Comparison of ENCODE assay signal across 25 cellular contexts in the genomic region with DNA sequence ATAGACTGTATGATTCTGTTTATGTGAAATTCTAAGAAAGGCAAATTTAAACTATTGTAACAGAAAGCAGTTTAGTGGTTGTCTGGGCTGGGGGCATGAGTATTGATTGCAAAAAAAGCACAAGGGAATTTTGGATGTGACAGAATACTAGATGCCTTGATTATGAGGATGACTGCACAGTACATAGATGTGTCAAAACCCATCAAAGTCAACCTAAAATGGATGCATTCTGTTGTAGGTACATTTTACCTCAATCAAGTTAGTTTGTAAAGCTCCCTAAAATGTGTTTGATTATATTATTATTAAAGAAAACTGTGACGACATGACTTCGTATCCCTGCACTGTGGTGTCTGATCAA.
DNase-seq lines count a peak whose midpoint lies in the region; ATAC-seq, FAIRE-seq and TF ChIP-seq lines count a peak whose summit lies in the region.
"Had no signal": no experiment of that assay in that cellular context is flagged by ENCODE, and none has a peak within 500 bp of the region (broad histone marks: within the 10 kb centered on the region; RNA-seq: fewer than 3 reads in every experiment).

No MANE protein-coding gene starts in this region.

- peak overlapping the region; percentile 42 for H3K27ac ChIP-seq in PC-3 (ENCODE audit: low read length)
- H3K27ac ChIP-seq in endothelial cell of umbilical vein (ENCODE audit: insufficient read depth, low read depth, low read length), result peak overlapping the region; percentile 7
- H3K27ac ChIP-seq: 22Rv1, BLaER1, C4-2B had no signal

- H3K27me3 Mint-ChIP-seq in activated CD4-positive, alpha-beta T cell treated with anti-CD3 and anti-CD28 coated beads for 36 hours, result peaks cover 2% of the 10 kb centered on the region
- peaks cover 3% of the 10 kb centered on the region for H3K27me3 Mint-ChIP-seq in activated CD8-positive, alpha-beta T cell treated with anti-CD3 and anti-CD28 coated beads for 36 hours

- TF ChIP-seq CTCF in PC-3 (conservative IDR thresholded peaks at IDR 0.05; ENCODE audit: low read depth, low read length), result no peak
- no peak for TF ChIP-seq CTCF in endothelial cell of umbilical vein (IDR thresholded peaks at IDR 0.05; ENCODE audit: extremely low read depth in 1 of 2, insufficient read depth in 1 of 2, low read depth in 1 of 2, low read length in 2 of 2)
- TF ChIP-seq CTCF in activated CD8-positive, alpha-beta T cell treated with anti-CD3 and anti-CD28 coated beads for 36 hours (IDR thresholded peaks at IDR 0.05), result no peak

- H3K27me3 ChIP-seq in PC-3 (ENCODE audit: low read length) (no peaks in the 10 kb centered on the region), endothelial cell of umbilical vein (ENCODE audit: control insufficient read depth in 2 of 2, insufficient read depth in 2 of 2, low read length in 2 of 2) (no peaks in the 10 kb centered on the region)
- H3K27me3 ChIP-seq: BLaER1 had no signal

- H3K4me3 Mint-ChIP-seq in activated CD4-positive, alpha-beta T cell treated with anti-CD3 and anti-CD28 coated beads for 36 hours, result no peak overlapping the region
- no peak overlapping the region for H3K4me3 Mint-ChIP-seq in activated CD8-positive, alpha-beta T cell treated with anti-CD3 and anti-CD28 coated beads for 36 hours
- H3K4me3 Mint-ChIP-seq: B cell; CD4-positive, CD25-positive, alpha-beta regulatory T cell; CD8-positive, alpha-beta T cell; GM23338; HFFc6 had no signal

- ATAC-seq in activated CD4-positive, alpha-beta T cell treated with anti-CD3 and anti-CD28 coated beads for 36 hours, result peak; percentile 23
- no peak for ATAC-seq in PC-3
- no peak for ATAC-seq in activated CD8-positive, alpha-beta T cell treated with anti-CD3 and anti-CD28 coated beads for 36 hours
- ATAC-seq in left colon, result no peak
- ATAC-seq: CD8-positive, alpha-beta T cell; GM23338 had no signal

- H3K36me3 Mint-ChIP-seq in activated CD4-positive, alpha-beta T cell treated with anti-CD3 and anti-CD28 coated beads for 36 hours (ENCODE audit: low read depth), result no peaks in the 10 kb centered on the region
- H3K36me3 Mint-ChIP-seq in activated CD8-positive, alpha-beta T cell treated with anti-CD3 and anti-CD28 coated beads for 36 hours (ENCODE audit: low read depth), result no peaks in the 10 kb centered on the region
- H3K36me3 Mint-ChIP-seq: CD4-positive, CD25-positive, alpha-beta regulatory T cell; CD8-positive, alpha-beta T cell had no signal

- peaks cover 72% of the 10 kb centered on the region for H3K79me2 ChIP-seq in PC-3 (ENCODE audit: low read length)
- H3K79me2 ChIP-seq in endothelial cell of umbilical vein (ENCODE audit: control insufficient read depth, insufficient read depth, low read length), result no peaks in the 10 kb centered on the region

- H3K4me2 ChIP-seq in PC-3 (ENCODE audit: low read length), result peak overlapping the region; percentile 58
- peak overlapping the region; percentile 41 for H3K4me2 ChIP-seq in endothelial cell of umbilical vein (ENCODE audit: insufficient read depth, low read length)
- H3K4me2 ChIP-seq: BLaER1, GM23338 had no signal

- no peak overlapping the region for H2AFZ ChIP-seq in PC-3 (ENCODE audit: low read length)
- H2AFZ ChIP-seq in endothelial cell of umbilical vein (ENCODE audit: low read depth, low read length), result no peak overlapping the region
- H2AFZ ChIP-seq: GM23338 had no signal

- TF ChIP-seq POLR2A in endothelial cell of umbilical vein (IDR thresholded peaks at IDR 0.05; ENCODE audit: low read depth, low read length), result no peak

- H3K36me3 ChIP-seq in PC-3 (ENCODE audit: low read depth, low read length), result no peaks in the 10 kb centered on the region
- H3K36me3 ChIP-seq in endothelial cell of umbilical vein (ENCODE audit: control insufficient read depth in 2 of 2, extremely low read depth in 1 of 2, insufficient read depth in 2 of 2, low read length in 2 of 2), result no peaks in the 10 kb centered on the region
- H3K36me3 ChIP-seq: BLaER1, HAP-1 had no signal

- intact Hi-C loops in activated CD4-positive, alpha-beta T cell treated with anti-CD3 and anti-CD28 coated beads for 36 hours (cut with DNase I, micrococcal nuclease), result loop anchor here (10.0 kb wide), 2 partner anchors 92 to 322 kb away; no protein-coding TSS in a partner anchor
- intact Hi-C loops in PC-3 (cut with micrococcal nuclease), result no loop called here
- intact Hi-C loops in endothelial cell of umbilical vein (cut with micrococcal nuclease), result loop anchor here (1.0 to 10.0 kb wide), 4 partner anchors 12 to 1518 kb away; a partner anchor contains a TSS
- intact Hi-C loops in activated CD8-positive, alpha-beta T cell treated with anti-CD3 and anti-CD28 coated beads for 36 hours (cut with micrococcal nuclease), result no loop called here
- intact Hi-C loops in left colon (cut with DNase I, micrococcal nuclease), result no loop called here

- no peaks in the 10 kb centered on the region for H3F3A ChIP-seq in PC-3 (ENCODE audit: low read length, unreplicated experiment)

- H3K9ac ChIP-seq in PC-3 (ENCODE audit: low read length) (no peak overlapping the region), endothelial cell of umbilical vein (replicated peaks; ENCODE audit: extremely low read depth, insufficient read depth, low read length) (no peak overlapping the region)
- H3K9ac ChIP-seq: BLaER1 had no signal

- H3K9me3 ChIP-seq in PC-3 (ENCODE audit: low read length) (no peaks in the 10 kb centered on the region), endothelial cell of umbilical vein (replicated peaks; ENCODE audit: control insufficient read depth, insufficient read depth, low read length) (no peaks in the 10 kb centered on the region)
- H3K9me3 ChIP-seq: BLaER1, Caco-2, HAP-1 had no signal

- H3K9me3 Mint-ChIP-seq in activated CD4-positive, alpha-beta T cell treated with anti-CD3 and anti-CD28 coated beads for 36 hours (ENCODE audit: low read depth), result no peaks in the 10 kb centered on the region
- no peaks in the 10 kb centered on the region for H3K9me3 Mint-ChIP-seq in activated CD8-positive, alpha-beta T cell treated with anti-CD3 and anti-CD28 coated beads for 36 hours
- H3K9me3 Mint-ChIP-seq: CD8-positive, alpha-beta T cell; GM23338; HFFc6 had no signal

- H3K4me3 ChIP-seq in PC-3 (ENCODE audit: low read length) (peak overlapping the region; percentile 34), endothelial cell of umbilical vein (replicated peaks in 1 of 3; ENCODE audit: insufficient read depth in 1 of 3, low read depth in 1 of 3, low read length in 3 of 3) (no peak overlapping the region)
- H3K4me3 ChIP-seq: BLaER1, GM23338, HAP-1 had no signal

- H4K20me1 ChIP-seq in PC-3 (ENCODE audit: low read length), result no peaks in the 10 kb centered on the region
- H4K20me1 ChIP-seq in endothelial cell of umbilical vein (replicated peaks; ENCODE audit: control insufficient read depth, extremely low read depth, insufficient read depth, low read length), result no peaks in the 10 kb centered on the region
- H4K20me1 ChIP-seq: BLaER1 had no signal

- H3K4me1 ChIP-seq in PC-3 (ENCODE audit: insufficient read depth, low read length) (peaks cover 66% of the 10 kb centered on the region), endothelial cell of umbilical vein (ENCODE audit: control insufficient read depth, extremely low read depth, insufficient read depth, low read length) (peaks cover 46% of the 10 kb centered on the region)
- H3K4me1 ChIP-seq: HAP-1 had no signal

- no peak for DNase-seq in activated CD4-positive, alpha-beta T cell treated with anti-CD3 and anti-CD28 coated beads for 36 hours
- DNase-seq in activated CD4-positive, alpha-beta T cell treated with anti-CD3 and anti-CD28 coated beads for 1 hour, result no peak
- DNase-seq in PC-3 (no peak), endothelial cell of umbilical vein (ENCODE audit: low read depth, low spot score) (no peak), retina (peak; percentile 54), left colon (no peak), DMS79 (lab: John Stamatoyannopoulos, UW) (no peak)
- no peak for DNase-seq in activated CD8-positive, alpha-beta T cell treated with anti-CD3 and anti-CD28 coated beads for 36 hours
- DNase-seq: Caco-2; CD4-positive, CD25-positive, alpha-beta regulatory T cell; CD8-positive, alpha-beta T cell; DMS153; EL; GDM1; HFFc6 had no signal

- no peak for FAIRE-seq in endothelial cell of umbilical vein (lab: Jason Lieb, UNC)
- FAIRE-seq: A204.1, GM12891, GM18507, H54 had no signal

- no peak overlapping the region for H3K27ac Mint-ChIP-seq in activated CD4-positive, alpha-beta T cell treated with anti-CD3 and anti-CD28 coated beads for 36 hours
- H3K27ac Mint-ChIP-seq in activated CD8-positive, alpha-beta T cell treated with anti-CD3 and anti-CD28 coated beads for 36 hours, result no peak overlapping the region
- H3K27ac Mint-ChIP-seq: B cell; CD4-positive, CD25-positive, alpha-beta regulatory T cell; CD8-positive, alpha-beta T cell; GM23338; HFFc6 had no signal

- no TSS peak for BruUV-seq in PC-3 (replicated peaks; lab: Mats Ljungman, UMichigan)
- BruUV-seq in endothelial cell of umbilical vein (replicated peaks; lab: Mats Ljungman, UMichigan), result no TSS peak

- H3K9me1 ChIP-seq in endothelial cell of umbilical vein (replicated peaks; ENCODE audit: control insufficient read depth, extremely low read depth, insufficient read depth, low read length), result no peaks in the 10 kb centered on the region

- dilution Hi-C loops in endothelial cell of umbilical vein (cut with MboI; ENCODE audit: extremely low pct_ligation_motif_present, low sequenced_read_pairs), result no loop called here

- no peaks in the 10 kb centered on the region for H3K9me2 ChIP-seq in PC-3 (replicated peaks; ENCODE audit: low read length)

- POLR2A ChIA-PET in activated CD4-positive, alpha-beta T cell treated with anti-CD3 and anti-CD28 coated beads for 36 hours (lab: Charles Lee), result no interaction called here
- POLR2A ChIA-PET in PC-3 (lab: Charles Lee; ENCODE audit: unreplicated experiment) (no interaction called here), endothelial cell of umbilical vein (lab: Charles Lee) (no interaction called here)
- POLR2A ChIA-PET in activated CD8-positive, alpha-beta T cell treated with anti-CD3 and anti-CD28 coated beads for 36 hours (lab: Charles Lee), result interaction anchor here (1.0 kb wide), 1 partner anchor 10 kb away, joined by 3 read pairs; no protein-coding TSS in a partner anchor

- peaks cover 11% of the 10 kb centered on the region for H3K4me1 Mint-ChIP-seq in activated CD4-positive, alpha-beta T cell treated with anti-CD3 and anti-CD28 coated beads for 36 hours
- H3K4me1 Mint-ChIP-seq in activated CD8-positive, alpha-beta T cell treated with anti-CD3 and anti-CD28 coated beads for 36 hours (ENCODE audit: low read depth), result peaks cover 8% of the 10 kb centered on the region
- H3K4me1 Mint-ChIP-seq: B cell; CD4-positive, CD25-positive, alpha-beta regulatory T cell; GM23338 had no signal

- CTCF ChIA-PET in activated CD4-positive, alpha-beta T cell treated with anti-CD3 and anti-CD28 coated beads for 36 hours (lab: Charles Lee), result interaction anchor here (0.6 to 0.9 kb wide), 2 partner anchors 12 to 330 kb away, joined by 3 to 4 read pairs; no protein-coding TSS in a partner anchor
- CTCF ChIA-PET in PC-3 (lab: Charles Lee), result no interaction called here
- CTCF ChIA-PET in endothelial cell of umbilical vein (lab: Charles Lee), result interaction anchor here (0.8 to 1.8 kb wide), 6 partner anchors 9 to 75 kb away, joined by 3 to 16 read pairs (median 3); no protein-coding TSS in a partner anchor
- CTCF ChIA-PET in activated CD8-positive, alpha-beta T cell treated with anti-CD3 and anti-CD28 coated beads for 36 hours (lab: Charles Lee), result interaction anchor here (1.1 to 1.2 kb wide), 2 partner anchors 11 to 168 kb away, joined by 3 read pairs; no protein-coding TSS in a partner anchor

Comparison
In these comparisons a context has a peak if more than half of its experiments do, and no peak if none do; other contexts are left out.
1. intact Hi-C loops: an anchor here in activated CD4-positive, alpha-beta T cell treated with anti-CD3 and anti-CD28 coated beads for 36 hours (10.0 kb wide) and endothelial cell of umbilical vein (1.0 to 10.0 kb wide); none called in PC-3, activated CD8-positive, alpha-beta T cell treated with anti-CD3 and anti-CD28 coated beads for 36 hours and left colon.